In genomic region chr6:10591411-10592160, GRCh38 we compare ENCODE assay signal across 15 cellular contexts.
A peak's percentile ranks its signal among the peaks of the same experiment; 100 is the strongest.
DNase-seq lines count a peak whose midpoint lies in the region; ATAC-seq and TF ChIP-seq lines count a peak whose summit lies in the region.
"Had no signal": no experiment of that assay in that cellular context is flagged by ENCODE, and none has a peak within 500 bp of the region (broad histone marks: within the 10 kb centered on the region; RNA-seq: fewer than 3 reads in every experiment).

No MANE protein-coding gene starts in this region.

- H3K27me3 Mint-ChIP-seq in neural progenitor cell (ENCODE audit: insufficient read depth, low read depth), result peaks cover 2% of the 10 kb centered on the region

- 76% methylated on average over 13 of the region's 14 CpGs for WGBS in right lobe of liver (ENCODE audit: insufficient coverage, low coverage, low lambda C conversion rate, missing lambda C conversion rate)

- ATAC-seq in right lobe of liver, result no peak
- ATAC-seq in SK-N-SH treated with all-trans-retinoic acid at 6 μM for 48 hours, result no peak
- no peak for ATAC-seq in stimulated activated naive CD8-positive, alpha-beta T cell treated with anti-CD3 and anti-CD28 coated beads, Interleukin-15, Interleukin-2, amounts not matched to agents 100 U/mL and 50 U/mL, for 24 hours

- H4K20me1 ChIP-seq in neural progenitor cell (ENCODE audit: low read depth), result peaks cover 20% of the 10 kb centered on the region
- H4K20me1 ChIP-seq: BLaER1 treated with 17β-estradiol and CSF1 and Interleukin-3, amounts not matched to agents 10 nM and 100 nM had no signal

- no peak for TF ChIP-seq POLR2A in right lobe of liver (IDR thresholded peaks at IDR 0.05)

- no peaks in the 10 kb centered on the region for H3K9me3 ChIP-seq in neural progenitor cell (ENCODE audit: low read depth)
- H3K9me3 ChIP-seq in right lobe of liver, result no peaks in the 10 kb centered on the region
- H3K9me3 ChIP-seq: BLaER1 treated with 17β-estradiol and CSF1 and Interleukin-3, amounts not matched to agents 10 nM and 100 nM had no signal

- no peak overlapping the region for H2AFZ ChIP-seq in neural progenitor cell (replicated peaks)

- H3F3A ChIP-seq in neural progenitor cell (ENCODE audit: low read depth), result peaks cover 26% of the 10 kb centered on the region

- H3K4me3 Mint-ChIP-seq in neural progenitor cell, result no peak overlapping the region

- H3K4me3 ChIP-seq in neural progenitor cell, result no peak overlapping the region
- no peak overlapping the region for H3K4me3 ChIP-seq in right lobe of liver
- H3K4me3 ChIP-seq: BLaER1 treated with 17β-estradiol and CSF1 and Interleukin-3, amounts not matched to agents 10 nM and 100 nM had no signal

- H3K79me2 ChIP-seq in neural progenitor cell (ENCODE audit: low read depth), result peaks cover 100% of the 10 kb centered on the region

- intact Hi-C loops in right lobe of liver (cut with DNase I), result no loop called here

- H3K4me2 ChIP-seq in neural progenitor cell, result peak overlapping the region; percentile 44
- H3K4me2 ChIP-seq: BLaER1 treated with 17β-estradiol and CSF1 and Interleukin-3, amounts not matched to agents 10 nM and 100 nM had no signal

- H3K9ac ChIP-seq in neural progenitor cell, result no peak overlapping the region
- H3K9ac ChIP-seq: BLaER1 treated with 17β-estradiol and CSF1 and Interleukin-3, amounts not matched to agents 10 nM and 100 nM had no signal

- H3K36me3 ChIP-seq in neural progenitor cell (no peaks in the 10 kb centered on the region), right lobe of liver (no peaks in the 10 kb centered on the region)
- H3K36me3 ChIP-seq: BLaER1 treated with 17β-estradiol and CSF1 and Interleukin-3, amounts not matched to agents 10 nM and 100 nM had no signal

- peaks cover 2% of the 10 kb centered on the region for H3K36me3 Mint-ChIP-seq in neural progenitor cell

- no peak overlapping the region for H3K27ac Mint-ChIP-seq in neural progenitor cell

- TF ChIP-seq CTCF in neural progenitor cell (IDR thresholded peaks at IDR 0.05), result no peak
- no peak for TF ChIP-seq CTCF in right lobe of liver (IDR thresholded peaks at IDR 0.05)

- peaks cover 3% of the 10 kb centered on the region for H3K4me1 Mint-ChIP-seq in neural progenitor cell

- no peak overlapping the region for H3K27ac ChIP-seq in neural progenitor cell
- no peak overlapping the region for H3K27ac ChIP-seq in right lobe of liver
- H3K27ac ChIP-seq: BLaER1 treated with 17β-estradiol and CSF1 and Interleukin-3, amounts not matched to agents 10 nM and 100 nM had no signal

- H3K4me1 ChIP-seq in neural progenitor cell, result peaks cover 46% of the 10 kb centered on the region
- H3K4me1 ChIP-seq in right lobe of liver, result no peaks in the 10 kb centered on the region

- no peaks in the 10 kb centered on the region for H3K9me3 Mint-ChIP-seq in neural progenitor cell

- H3K27me3 ChIP-seq in neural progenitor cell (no peaks in the 10 kb centered on the region), right lobe of liver (no peaks in the 10 kb centered on the region)
- H3K27me3 ChIP-seq: BLaER1 treated with 17β-estradiol and CSF1 and Interleukin-3, amounts not matched to agents 10 nM and 100 nM had no signal

- peak; percentile 54 for DNase-seq in NCI-H2107 treated with DMSO at 0.1 percent for 48 hours (lab: John Stamatoyannopoulos, UW; ENCODE audit: unreplicated experiment)
- DNase-seq in NCI-H2107 (lab: John Stamatoyannopoulos, UW), result no peak
- peak; percentile 72 to 77 for DNase-seq in NCI-H526 (lab: John Stamatoyannopoulos, UW)
- DNase-seq in epidermal melanocyte (ENCODE audit: insufficient read length, low spot score), result peak; percentile 61
- DNase-seq in neural progenitor cell (ENCODE audit: low spot score), result no peak
- no peak for DNase-seq in right lobe of liver
- DNase-seq in stimulated activated naive CD8-positive, alpha-beta T cell treated with anti-CD3 and anti-CD28 coated beads, Interleukin-15, Interleukin-2, amounts not matched to agents 100 U/mL and 50 U/mL, for 24 hours, result no peak
- DNase-seq: 8988T, H7, IMR-90, Kasumi-1, NCI-H1436 treated with DMSO at 0.1 percent for 48 hours, NCI-H510A had no signal

TF ChIP-seq in SK-N-SH treated with all-trans-retinoic acid at 6 μM for 48 hours, 23 proteins besides CTCF, POLR2A, EP300 and RAD21:
- TF ChIP-seq ZNF70 (CRISPR knock-in tag; IDR thresholded peaks at IDR 0.05) (no peak), GLIS3 (CRISPR knock-in tag; IDR thresholded peaks at IDR 0.05) (no peak), TOX (CRISPR knock-in tag; IDR thresholded peaks at IDR 0.05; ENCODE audit: borderline replicate concordance) (no peak), RARB (CRISPR knock-in tag; IDR thresholded peaks at IDR 0.05) (no peak), TSHZ2 (CRISPR knock-in tag; IDR thresholded peaks at IDR 0.05) (no peak), ZC3H10 (CRISPR knock-in tag; IDR thresholded peaks at IDR 0.05) (no peak), SNAI2 (CRISPR knock-in tag; IDR thresholded peaks at IDR 0.05) (no peak), OSR1 (CRISPR knock-in tag; IDR thresholded peaks at IDR 0.05) (no peak), ZNF565 (CRISPR knock-in tag; conservative IDR thresholded peaks at IDR 0.05; ENCODE audit: low read depth) (no peak), CSRNP3 (CRISPR knock-in tag; IDR thresholded peaks at IDR 0.05) (no peak), ZFP30 (CRISPR knock-in tag; IDR thresholded peaks at IDR 0.05) (no peak), ZNF8 (CRISPR knock-in tag; IDR thresholded peaks at IDR 0.05) (no peak), ESRRG (CRISPR knock-in tag; IDR thresholded peaks at IDR 0.05) (no peak), ISL1 (CRISPR knock-in tag; IDR thresholded peaks at IDR 0.05) (no peak)

Comparison
In these comparisons a context has a peak if more than half of its experiments do, and no peak if none do; other contexts are left out.
1. DNase-seq: peak in NCI-H2107 treated with DMSO at 0.1 percent for 48 hours (single experiment), NCI-H526 (2 of 2) and epidermal melanocyte (single experiment); none in NCI-H2107 (single experiment), neural progenitor cell (single experiment), right lobe of liver (0 of 3) and stimulated activated naive CD8-positive, alpha-beta T cell treated with anti-CD3 and anti-CD28 coated beads, Interleukin-15, Interleukin-2, amounts not matched to agents 100 U/mL and 50 U/mL, for 24 hours (single experiment).